In genomic region chr3:188468196-188468595, GRCh38 we compare ENCODE assay signal across 15 cellular contexts.
A peak's percentile ranks its signal among the peaks of the same experiment; 100 is the strongest.
DNase-seq lines count a peak whose midpoint lies in the region; ATAC-seq and TF ChIP-seq lines count a peak whose summit lies in the region.
"Had no signal": no experiment of that assay in that cellular context is flagged by ENCODE, and none has a peak within 500 bp of the region (broad histone marks: within the 10 kb centered on the region; RNA-seq: fewer than 3 reads in every experiment).

No MANE protein-coding gene starts in this region.

- no peak overlapping the region for H2BK15ac ChIP-seq in mesenchymal stem cell (ENCODE audit: low read depth, poor library complexity, severe bottlenecking)

- no peak overlapping the region for H2BK120ac ChIP-seq in mesenchymal stem cell (ENCODE audit: low read depth, low read length)

- H3K9ac ChIP-seq in PC-3 (ENCODE audit: low read length) (no peak overlapping the region), mesenchymal stem cell (ENCODE audit: low read length) (no peak overlapping the region), colonic mucosa (ENCODE audit: low read depth in 2 of 2, low read length in 2 of 2) (no peak overlapping the region)
- H3K9ac ChIP-seq: parathyroid adenoma had no signal

- intact Hi-C loops in PC-3 (cut with micrococcal nuclease): no loop called here
- intact Hi-C loops in colonic mucosa (cut with DNase I): no loop called here

- H3F3A ChIP-seq in PC-3 (ENCODE audit: low read length, unreplicated experiment): no peaks in the 10 kb centered on the region

- in situ Hi-C loops in astrocyte of the spinal cord (cut with HindIII; ENCODE audit: low sequenced_read_pairs): no loop called here

- TF ChIP-seq CTCF in PC-3 (conservative IDR thresholded peaks at IDR 0.05; ENCODE audit: low read depth, low read length): no peak
- no peak for TF ChIP-seq CTCF in astrocyte of the spinal cord (IDR thresholded peaks at IDR 0.05; ENCODE audit: low read depth, low read length)
- TF ChIP-seq CTCF in thoracic aorta (IDR thresholded peaks at IDR 0.05): no peak
- TF ChIP-seq CTCF in colonic mucosa (IDR thresholded peaks at IDR 0.05): no peak
- no peak for TF ChIP-seq CTCF in GM10266 (IDR thresholded peaks at IDR 0.05; ENCODE audit: control insufficient read depth, insufficient read depth, low read depth, missing control alignments)

- no peak overlapping the region for H3K18ac ChIP-seq in mesenchymal stem cell (ENCODE audit: low read depth in 1 of 2, low read length in 2 of 2)

- no peak overlapping the region for H3K23ac ChIP-seq in mesenchymal stem cell (ENCODE audit: low read length in 2 of 2)

- no TSS peak for BruUV-seq in PC-3 (replicated peaks; lab: Mats Ljungman, UMichigan)

- no peak overlapping the region for H4K91ac ChIP-seq in mesenchymal stem cell (ENCODE audit: low read length)

- H3K9me3 ChIP-seq in PC-3 (ENCODE audit: low read length): no peaks in the 10 kb centered on the region
- no peaks in the 10 kb centered on the region for H3K9me3 ChIP-seq in mesenchymal stem cell (ENCODE audit: control insufficient read depth, low read length)
- no peaks in the 10 kb centered on the region for H3K9me3 ChIP-seq in thoracic aorta
- H3K9me3 ChIP-seq in colonic mucosa: no peaks in the 10 kb centered on the region

- H3K4ac ChIP-seq in mesenchymal stem cell (ENCODE audit: low read depth in 1 of 2, low read length in 2 of 2): no peak overlapping the region

- H3K4me3 ChIP-seq in PC-3 (ENCODE audit: low read length) (no peak overlapping the region), astrocyte of the spinal cord (ENCODE audit: low read depth, low read length) (no peak overlapping the region), mesenchymal stem cell (ENCODE audit: insufficient read depth in 1 of 2, low read depth in 1 of 2, low read length in 2 of 2) (no peak overlapping the region), thoracic aorta (no peak overlapping the region), colonic mucosa (no peak overlapping the region)

- DNase-seq in PC-3: peak; percentile 29
- peak; percentile 52 for DNase-seq in astrocyte of the spinal cord (ENCODE audit: low read depth, low spot score)
- no peak for DNase-seq in mesenchymal stem cell
- DNase-seq in thoracic aorta (ENCODE audit: low spot score): no peak
- DNase-seq in colonic mucosa: no peak
- DNase-seq in GM10266 (ENCODE audit: extremely low spot score): no peak
- DNase-seq: activated effector memory CD4-positive, alpha-beta T cell treated with anti-CD3 and anti-CD28 coated beads, Interleukin-2, amount 50 U/mL, for 16 hours; CD4-positive, alpha-beta memory T cell; mesendoderm; NCI-H2171; stimulated activated naive CD8-positive, alpha-beta T cell treated with anti-CD3 and anti-CD28 coated beads, Interleukin-15, amount 100 ng/mL, for 72 hours; T-helper 17 cell had no signal

- H2AFZ ChIP-seq in PC-3 (ENCODE audit: low read length): no peak overlapping the region
- H2AFZ ChIP-seq in mesenchymal stem cell (ENCODE audit: low read depth, low read length): no peak overlapping the region
- H2AFZ ChIP-seq: parathyroid adenoma had no signal

- no peaks in the 10 kb centered on the region for H3K27me3 ChIP-seq in PC-3 (ENCODE audit: low read length)
- no peaks in the 10 kb centered on the region for H3K27me3 ChIP-seq in mesenchymal stem cell (ENCODE audit: control insufficient read depth in 1 of 2, insufficient read depth in 1 of 2, low read length in 2 of 2)
- no peaks in the 10 kb centered on the region for H3K27me3 ChIP-seq in thoracic aorta (replicated peaks; ENCODE audit: insufficient read depth)
- no peaks in the 10 kb centered on the region for H3K27me3 ChIP-seq in colonic mucosa

- H3K27ac ChIP-seq in PC-3 (ENCODE audit: low read length) (no peak overlapping the region), mesenchymal stem cell (ENCODE audit: low read length, poor library complexity, severe bottlenecking) (peak overlapping the region; percentile 62), thoracic aorta (peak overlapping the region; percentile 40 to 43), colonic mucosa (no peak overlapping the region)
- H3K27ac ChIP-seq: epithelial cell of prostate, parathyroid adenoma had no signal

- no peak overlapping the region for H2BK12ac ChIP-seq in mesenchymal stem cell (ENCODE audit: low read length in 2 of 2)

- POLR2A ChIA-PET in PC-3 (lab: Charles Lee; ENCODE audit: unreplicated experiment): no interaction called here

- no peak overlapping the region for H2AK5ac ChIP-seq in mesenchymal stem cell (ENCODE audit: low read length, severe bottlenecking)

- H4K8ac ChIP-seq in mesenchymal stem cell (ENCODE audit: low read length): no peak overlapping the region

- no peak overlapping the region for H3K14ac ChIP-seq in mesenchymal stem cell (ENCODE audit: low read length in 2 of 2)

- CTCF ChIA-PET in PC-3 (lab: Charles Lee): no interaction called here

- no peaks in the 10 kb centered on the region for H3K36me3 ChIP-seq in PC-3 (ENCODE audit: low read depth, low read length)
- H3K36me3 ChIP-seq in mesenchymal stem cell (ENCODE audit: control insufficient read depth in 1 of 2, insufficient read depth in 2 of 2, low read depth in 1 of 2, low read length in 2 of 2): peaks cover 0 to 2% of the 10 kb centered on the region in 2 experiments
- H3K36me3 ChIP-seq in thoracic aorta: no peaks in the 10 kb centered on the region
- no peaks in the 10 kb centered on the region for H3K36me3 ChIP-seq in colonic mucosa

- 84% methylated on average over 2 of the region's 2 CpGs for WGBS in mesenchymal stem cell

- H3K4me1 ChIP-seq in PC-3 (ENCODE audit: insufficient read depth, low read length) (peaks cover 3% of the 10 kb centered on the region; the same call in 1 of the 2 replicates), mesenchymal stem cell (ENCODE audit: control insufficient read depth, insufficient read depth, low read depth, low read length) (no peaks in the 10 kb centered on the region), thoracic aorta (ENCODE audit: control insufficient read depth in 1 of 2, low read depth in 2 of 2) (peaks cover 21 to 66% of the 10 kb centered on the region in 2 donors), colonic mucosa (no peaks in the 10 kb centered on the region)

- H3K9me2 ChIP-seq in PC-3 (replicated peaks; ENCODE audit: low read length): no peaks in the 10 kb centered on the region

- no peaks in the 10 kb centered on the region for H3K79me2 ChIP-seq in PC-3 (ENCODE audit: low read length)
- H3K79me2 ChIP-seq: parathyroid adenoma had no signal

- H2BK5ac ChIP-seq in mesenchymal stem cell (ENCODE audit: low read depth, low read length, poor library complexity, severe bottlenecking): no peak overlapping the region

- no peaks in the 10 kb centered on the region for H4K20me1 ChIP-seq in PC-3 (ENCODE audit: low read length)

- H3K79me1 ChIP-seq in mesenchymal stem cell (replicated peaks; ENCODE audit: low read length, poor library complexity, severe bottlenecking): peaks cover 11% of the 10 kb centered on the region

- ATAC-seq in PC-3: 0 out of 2 replicates have a peak, but pooled peaks have one; percentile 13
- no peak for ATAC-seq in thoracic aorta (ENCODE audit: insufficient number of reproducible peaks, low FRiP score, low read depth)
- ATAC-seq in GM18870 (IDR thresholded peaks at IDR 0.05; ENCODE audit: unreplicated experiment): no peak
- ATAC-seq: stimulated activated naive CD8-positive, alpha-beta T cell treated with anti-CD3 and anti-CD28 coated beads, Interleukin-15, amount 100 ng/mL, for 72 hours; T-helper 17 cell had no signal

- H3K4me2 ChIP-seq in PC-3 (ENCODE audit: low read length): no peak overlapping the region
- H3K4me2 ChIP-seq in mesenchymal stem cell (ENCODE audit: low read length, poor library complexity, severe bottlenecking): no peak overlapping the region

Comparison
In these comparisons a context has a peak if more than half of its experiments do, and no peak if none do; other contexts are left out.
1. DNase-seq: peak in PC-3 (single experiment) and astrocyte of the spinal cord (single experiment); none in mesenchymal stem cell (single experiment), thoracic aorta (single experiment), colonic mucosa (single experiment) and GM10266 (single experiment).
2. H3K27ac ChIP-seq: peak in mesenchymal stem cell (single experiment) and thoracic aorta (2 of 2); none in PC-3 (single experiment) and colonic mucosa (single experiment).